In genomic region chr2:71068218-71069035, GRCh38 we compare ENCODE assay signal across 8 cellular contexts. TPM values are rescaled to one million over a fixed set of nuclear protein-coding genes. Genes with fewer than 3 reads are reported as not detected.
DNase-seq lines count a peak whose midpoint lies in the region; ATAC-seq and TF ChIP-seq lines count a peak whose summit lies in the region.

Gene NAGK (plus strand): TSS chr2:71068648. CDS start chr2:71068684, 36 bp downstream.

- H3K27ac ChIP-seq in suprapubic skin: peak within 1 kb of the TSS; percentile 83

- peak within 1 kb of the TSS; percentile 96 for H3K27ac Mint-ChIP-seq in activated naive CD4-positive, alpha-beta T cell treated with anti-CD3 and anti-CD28 coated beads, Interleukin-2, amount 50 U/mL, for 24 hours

- peak within 1 kb of the TSS; percentile 97 for H3K4me3 Mint-ChIP-seq in activated naive CD4-positive, alpha-beta T cell treated with anti-CD3 and anti-CD28 coated beads, Interleukin-2, amount 50 U/mL, for 24 hours

- H3K4me3 ChIP-seq in suprapubic skin: peak within 1 kb of the TSS; percentile 87

- TF ChIP-seq POLR2A in suprapubic skin (IDR thresholded peaks at IDR 0.05): peak; percentile 99 to 100

- WGBS in suprapubic skin: 0% methylated on average over 8 of the region's 66 CpGs

- DNase-seq in GM10266 (ENCODE audit: extremely low spot score): peak; percentile 91
- DNase-seq in NCI-H1092 treated with DMSO at 0.1 percent for 48 hours (lab: John Stamatoyannopoulos, UW): peak; percentile 93
- DNase-seq in globus pallidus (ENCODE audit: low spot score): peak; percentile 96
- peak; percentile 97 for DNase-seq in occipital lobe (lab: John Stamatoyannopoulos, UW)
- DNase-seq in suprapubic skin (ENCODE audit: low spot score in 2 of 2): peak; percentile 98

- H3K4me1 Mint-ChIP-seq in activated naive CD4-positive, alpha-beta T cell treated with anti-CD3 and anti-CD28 coated beads, Interleukin-2, amount 50 U/mL, for 24 hours: peaks cover 57% of the 10 kb centered on the region

- H3K9me3 Mint-ChIP-seq in activated naive CD4-positive, alpha-beta T cell treated with anti-CD3 and anti-CD28 coated beads, Interleukin-2, amount 50 U/mL, for 24 hours: no peaks in the 10 kb centered on the region

- no peaks in the 10 kb centered on the region for H3K27me3 Mint-ChIP-seq in activated naive CD4-positive, alpha-beta T cell treated with anti-CD3 and anti-CD28 coated beads, Interleukin-2, amount 50 U/mL, for 24 hours

- H3K36me3 ChIP-seq in suprapubic skin: peaks cover 8% of the 10 kb centered on the region

- no peaks in the 10 kb centered on the region for H3K27me3 ChIP-seq in suprapubic skin

- no peaks in the 10 kb centered on the region for H3K9me3 ChIP-seq in suprapubic skin

- TF ChIP-seq CTCF in GM10266 (IDR thresholded peaks at IDR 0.05; ENCODE audit: control insufficient read depth, insufficient read depth, low read depth, missing control alignments) (no peak), suprapubic skin (IDR thresholded peaks at IDR 0.05) (no peak)

- peaks cover 77% of the 10 kb centered on the region for H3K4me1 ChIP-seq in suprapubic skin

- peak; percentile 49 for ATAC-seq in HG02623 (IDR thresholded peaks at IDR 0.05; ENCODE audit: unreplicated experiment)
- peak; percentile 92 for ATAC-seq in SK-N-SH treated with all-trans-retinoic acid at 6 μM for 48 hours

- peaks cover 4% of the 10 kb centered on the region for H3K36me3 Mint-ChIP-seq in activated naive CD4-positive, alpha-beta T cell treated with anti-CD3 and anti-CD28 coated beads, Interleukin-2, amount 50 U/mL, for 24 hours

- TF ChIP-seq EP300 in suprapubic skin (IDR thresholded peaks at IDR 0.05): no peak

TF ChIP-seq in SK-N-SH treated with all-trans-retinoic acid at 6 μM for 48 hours, 23 proteins besides CTCF, POLR2A, EP300 and RAD21:
- 0 out of 2 replicates have a peak, but pooled peaks have one; percentile 31 for TF ChIP-seq ZC3H10 (CRISPR knock-in tag; IDR thresholded peaks at IDR 0.05)
- TF ChIP-seq BACH2 (CRISPR knock-in tag; IDR thresholded peaks at IDR 0.05; ENCODE audit: borderline replicate concordance): no peak

RNA-seq across cellular contexts. Expression of gene NAGK, which starts in this region (rescaled TPM):
- total RNA-seq in occipital lobe (34.0 TPM), suprapubic skin (100 to 1,000 TPM; 122 to 233 (median 153) TPM)

Comparison
In these comparisons a context has a peak if more than half of its experiments do, and no peak if none do; other contexts are left out.
1. Peak in every context shown above with its lines: DNase-seq, ATAC-seq, H3K4me3 ChIP-seq and H3K27ac ChIP-seq.